1 cellular context compared by ENCODE assay signal in genomic region chr12:15910864-15911696, GRCh38.
TF ChIP-seq lines count a peak whose summit lies in the region.

Gene DERA, plus strand, starts transcription at chr12:15911332. Its CDS starts 52 bp downstream, at chr12:15911384.

TF ChIP-seq in HepG2, 621 proteins besides CTCF, POLR2A, EP300 and RAD21 (continued from another document and continues in another):
- peak; percentile 48; the same call in 1 of the 2 replicates for TF ChIP-seq ZNF142 (CRISPR knock-in tag; IDR thresholded peaks at IDR 0.05)
- 0 out of 2 replicates have a peak, but pooled peaks have one; percentile 49 for TF ChIP-seq MXD3 (CRISPR knock-in tag; IDR thresholded peaks at IDR 0.05)
- 0 out of 2 replicates have a peak, but pooled peaks have one; percentile 20 for TF ChIP-seq RCOR2 (CRISPR knock-in tag; IDR thresholded peaks at IDR 0.05)
- no peak for TF ChIP-seq STAG1 (CRISPR knock-in tag; IDR thresholded peaks at IDR 0.05)
- peak; percentile 73; the same call in 1 of the 2 replicates for TF ChIP-seq ZSCAN31 (CRISPR knock-in tag; IDR thresholded peaks at IDR 0.05; ENCODE audit: low read depth)
- TF ChIP-seq ZNF263 (CRISPR knock-in tag; IDR thresholded peaks at IDR 0.05), result no peak
- TF ChIP-seq NFAT5 (CRISPR knock-in tag; IDR thresholded peaks at IDR 0.05), result peak; percentile 73; the same call in 1 of the 2 replicates
- peak; percentile 92 for TF ChIP-seq ZNF777 (CRISPR knock-in tag; IDR thresholded peaks at IDR 0.05)
- TF ChIP-seq ZFP36L1 (CRISPR knock-in tag; IDR thresholded peaks at IDR 0.05), result no peak
- no peak for TF ChIP-seq TRAFD1 (CRISPR knock-in tag; IDR thresholded peaks at IDR 0.05; ENCODE audit: borderline replicate concordance)
- no peak for TF ChIP-seq NFE2 (CRISPR knock-in tag; IDR thresholded peaks at IDR 0.05)
- peak; percentile 81 for TF ChIP-seq SRY (CRISPR knock-in tag; IDR thresholded peaks at IDR 0.05)
- no peak for TF ChIP-seq ZFP36 (IDR thresholded peaks at IDR 0.05; ENCODE audit: borderline replicate concordance, low read depth, low read length, partially characterized antibody)
- no peak for TF ChIP-seq ZNF839 (CRISPR knock-in tag; IDR thresholded peaks at IDR 0.05; ENCODE audit: borderline replicate concordance)
- no peak for TF ChIP-seq ZFYVE20 (CRISPR knock-in tag; IDR thresholded peaks at IDR 0.05; ENCODE audit: borderline replicate concordance, low read depth)
- no peak for TF ChIP-seq ZBTB40 (IDR thresholded peaks at IDR 0.05)
- TF ChIP-seq ZBTB40 (CRISPR knock-in tag; IDR thresholded peaks at IDR 0.05), result peak; percentile 69; the same call in 1 of the 2 replicates
- peak; percentile 68 for TF ChIP-seq GABPB1 (CRISPR knock-in tag; IDR thresholded peaks at IDR 0.05)
- no peak for TF ChIP-seq PITX1 (CRISPR knock-in tag; IDR thresholded peaks at IDR 0.05)
- peak; percentile 66 for TF ChIP-seq YEATS4 (CRISPR knock-in tag; IDR thresholded peaks at IDR 0.05; ENCODE audit: borderline replicate concordance)
- TF ChIP-seq MXI1 (IDR thresholded peaks at IDR 0.05; ENCODE audit: borderline replicate concordance, low read depth, low read length), result peak; percentile 57; the same call in 1 of the 3 replicates
- no peak for TF ChIP-seq PHF21A (CRISPR knock-in tag; IDR thresholded peaks at IDR 0.05)
- no peak for TF ChIP-seq PHB2 (IDR thresholded peaks at IDR 0.05; ENCODE audit: partially characterized antibody)
- TF ChIP-seq RXRA (CRISPR knock-in tag; IDR thresholded peaks at IDR 0.05), result 0 out of 2 replicates have a peak, but pooled peaks have one; percentile 13
- TF ChIP-seq ZNF251 (CRISPR knock-in tag; IDR thresholded peaks at IDR 0.05), result no peak
- TF ChIP-seq FOXO1 (CRISPR knock-in tag; IDR thresholded peaks at IDR 0.05), result no peak
- TF ChIP-seq ZFX (CRISPR knock-in tag; IDR thresholded peaks at IDR 0.05; ENCODE audit: low read depth), result peak; percentile 80
- peak; percentile 60 for TF ChIP-seq MTERF4 (CRISPR knock-in tag; IDR thresholded peaks at IDR 0.05)
- TF ChIP-seq LBX2 (CRISPR knock-in tag; IDR thresholded peaks at IDR 0.05; ENCODE audit: borderline replicate concordance), result no peak
